Comparison of ENCODE assay signal across 1 cellular context in the genomic region with DNA sequence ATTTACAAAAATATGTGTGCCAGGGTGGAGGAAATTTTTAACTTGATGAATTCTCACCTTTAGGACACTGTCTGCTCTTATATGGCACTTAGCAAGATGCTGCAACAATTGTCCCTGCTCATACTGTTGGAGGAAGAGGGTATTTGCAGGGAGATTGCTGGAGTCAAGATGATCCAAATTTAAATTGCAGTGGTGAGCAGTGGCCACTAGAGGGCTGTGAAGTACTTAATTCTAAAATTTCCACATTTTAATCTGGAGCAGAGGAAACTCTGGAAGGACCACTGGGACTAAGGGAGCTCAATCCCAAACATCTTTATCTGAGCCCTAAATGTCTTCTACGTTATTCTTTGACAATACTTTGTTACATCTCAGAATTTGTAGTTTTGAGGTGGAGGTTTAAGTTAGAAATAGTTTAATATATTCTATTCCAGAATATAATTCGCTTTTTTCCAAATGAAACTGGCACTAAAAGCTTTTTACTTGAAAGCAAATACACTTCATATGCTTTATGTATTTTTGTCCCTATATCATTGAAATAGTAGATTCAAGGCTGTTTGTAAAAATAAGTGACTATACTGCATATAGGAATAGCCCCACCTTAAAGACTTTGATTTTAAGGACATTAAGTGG.
TF ChIP-seq lines count a peak whose summit lies in the region.

No MANE protein-coding gene starts in this region.

TF ChIP-seq in neural cell, 6 proteins besides CTCF, POLR2A, EP300 and RAD21 (continued from another document):
- TF ChIP-seq REST (IDR thresholded peaks at IDR 0.05; ENCODE audit: borderline replicate concordance): no peak
